Comparison of ENCODE assay signal across 1 cellular context in the genomic region with DNA sequence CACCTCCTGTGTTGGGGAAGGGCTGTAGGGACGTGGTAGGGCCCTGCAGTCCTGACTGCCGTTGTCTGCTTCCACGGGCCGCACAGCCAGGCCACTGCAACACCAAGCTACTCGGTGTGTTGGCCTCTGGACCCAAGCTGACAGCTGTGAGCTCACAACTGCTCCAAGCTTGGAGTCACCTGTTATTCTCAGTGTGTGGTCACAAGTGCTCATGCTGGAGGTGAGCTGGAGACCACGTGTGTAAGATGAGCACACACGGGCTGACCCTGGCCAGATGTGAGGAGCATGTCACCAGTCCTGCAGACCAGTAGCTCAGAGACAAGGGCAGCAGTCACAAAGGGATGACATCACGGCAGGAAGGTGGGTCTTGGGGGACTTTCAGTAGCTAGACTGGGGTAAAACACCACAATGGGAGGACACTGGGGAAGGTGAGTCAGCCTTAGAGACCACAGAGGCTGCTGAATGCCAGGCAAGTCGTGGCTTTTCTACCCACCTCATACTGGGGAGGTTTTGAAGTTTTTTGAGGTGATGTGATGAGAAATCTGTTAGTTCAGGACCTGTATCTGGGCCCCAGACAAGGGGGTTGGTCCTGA.
TF ChIP-seq lines count a peak whose summit lies in the region.

No MANE protein-coding gene starts in this region.

TF ChIP-seq in SK-N-SH, 30 proteins besides CTCF, POLR2A, EP300 and RAD21 (continued from another document):
- TF ChIP-seq, protein P1, sequence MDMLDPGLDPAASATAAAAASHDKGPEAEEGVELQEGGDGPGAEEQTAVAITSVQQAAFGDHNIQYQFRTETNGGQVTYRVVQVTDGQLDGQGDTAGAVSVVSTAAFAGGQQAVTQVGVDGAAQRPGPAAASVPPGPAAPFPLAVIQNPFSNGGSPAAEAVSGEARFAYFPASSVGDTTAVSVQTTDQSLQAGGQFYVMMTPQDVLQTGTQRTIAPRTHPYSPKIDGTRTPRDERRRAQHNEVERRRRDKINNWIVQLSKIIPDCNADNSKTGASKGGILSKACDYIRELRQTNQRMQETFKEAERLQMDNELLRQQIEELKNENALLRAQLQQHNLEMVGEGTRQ (IDR thresholded peaks at IDR 0.05; ENCODE audit: borderline replicate concordance, low read depth, low read length): no peak
- TF ChIP-seq CHD2 (IDR thresholded peaks at IDR 0.05; ENCODE audit: low read length, partially characterized antibody) (no peak), JUND (IDR thresholded peaks at IDR 0.05) (no peak), NFIC (IDR thresholded peaks at IDR 0.05; ENCODE audit: borderline replicate concordance) (no peak), RFX5 (IDR thresholded peaks at IDR 0.05; ENCODE audit: low read length) (no peak), POLR2AphosphoS5 (IDR thresholded peaks at IDR 0.05; ENCODE audit: low read depth, low read length) (no peak), RXRA (IDR thresholded peaks at IDR 0.05; ENCODE audit: borderline replicate concordance, low read depth) (no peak), ELF1 (IDR thresholded peaks at IDR 0.05) (no peak), MXI1 (IDR thresholded peaks at IDR 0.05; ENCODE audit: low read depth, low read length) (no peak), TAF1 (IDR thresholded peaks at IDR 0.05; ENCODE audit: borderline replicate concordance, low read depth, low read length) (no peak)
- TF ChIP-seq, protein P2, sequence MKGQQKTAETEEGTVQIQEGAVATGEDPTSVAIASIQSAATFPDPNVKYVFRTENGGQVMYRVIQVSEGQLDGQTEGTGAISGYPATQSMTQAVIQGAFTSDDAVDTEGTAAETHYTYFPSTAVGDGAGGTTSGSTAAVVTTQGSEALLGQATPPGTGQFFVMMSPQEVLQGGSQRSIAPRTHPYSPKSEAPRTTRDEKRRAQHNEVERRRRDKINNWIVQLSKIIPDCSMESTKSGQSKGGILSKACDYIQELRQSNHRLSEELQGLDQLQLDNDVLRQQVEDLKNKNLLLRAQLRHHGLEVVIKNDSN (IDR thresholded peaks at IDR 0.05; ENCODE audit: borderline replicate concordance, low read depth): no peak
- TF ChIP-seq, protein P3, sequence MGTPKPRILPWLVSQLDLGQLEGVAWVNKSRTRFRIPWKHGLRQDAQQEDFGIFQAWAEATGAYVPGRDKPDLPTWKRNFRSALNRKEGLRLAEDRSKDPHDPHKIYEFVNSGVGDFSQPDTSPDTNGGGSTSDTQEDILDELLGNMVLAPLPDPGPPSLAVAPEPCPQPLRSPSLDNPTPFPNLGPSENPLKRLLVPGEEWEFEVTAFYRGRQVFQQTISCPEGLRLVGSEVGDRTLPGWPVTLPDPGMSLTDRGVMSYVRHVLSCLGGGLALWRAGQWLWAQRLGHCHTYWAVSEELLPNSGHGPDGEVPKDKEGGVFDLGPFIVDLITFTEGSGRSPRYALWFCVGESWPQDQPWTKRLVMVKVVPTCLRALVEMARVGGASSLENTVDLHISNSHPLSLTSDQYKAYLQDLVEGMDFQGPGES (IDR thresholded peaks at IDR 0.05; ENCODE audit: low read depth, low read length): no peak
TF ChIP-seq in SK-N-SH: peak in this region for 0.
